Comparison of ENCODE assay signal across 9 cellular contexts in the genomic region with DNA sequence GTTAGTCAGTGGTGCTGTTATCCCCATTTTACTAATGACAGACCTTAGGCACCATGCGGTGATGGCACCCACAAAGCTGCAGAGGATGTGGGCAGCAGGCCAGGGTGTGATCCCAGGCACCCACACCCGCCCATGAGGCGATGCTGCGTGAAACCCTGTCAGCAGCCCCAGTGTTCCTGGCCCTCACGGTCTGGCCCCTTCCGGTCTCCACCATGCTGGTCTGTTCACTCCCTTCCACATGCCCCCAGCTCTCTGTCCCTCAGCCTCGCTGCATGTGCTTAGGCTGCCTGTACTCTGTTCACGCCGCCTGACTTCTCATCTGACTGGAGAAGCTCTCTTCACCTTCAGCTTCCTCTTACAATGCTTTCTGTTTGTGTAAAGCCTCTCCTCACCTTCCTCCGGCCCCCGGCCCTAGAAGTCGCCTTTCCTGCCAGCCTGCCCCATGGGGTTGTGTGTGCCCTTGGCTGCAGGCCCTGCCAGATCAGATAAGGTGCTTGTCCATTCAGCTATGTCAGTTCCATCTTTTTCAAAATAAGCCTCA. TPM values are rescaled to one million over a fixed set of nuclear protein-coding genes. Genes with fewer than 3 reads are reported as not detected.
DNase-seq lines count a peak whose midpoint lies in the region; ATAC-seq, FAIRE-seq and TF ChIP-seq lines count a peak whose summit lies in the region.
"Had no signal": no experiment of that assay in that cellular context is flagged by ENCODE, and none has a peak within 500 bp of the region (broad histone marks: within the 10 kb centered on the region; RNA-seq: fewer than 3 reads in every experiment).

No MANE protein-coding gene starts in this region.

- DNase-seq in GM10248 (ENCODE audit: extremely low spot score) (peak; percentile 63), pons (ENCODE audit: low spot score) (peak; percentile 38), ACHN (no peak), midbrain (lab: John Stamatoyannopoulos, UW) (no peak), HTR-8/SVneo (ENCODE audit: insufficient read length, low spot score) (no peak)
- DNase-seq in activated T-helper 1 cell treated with anti-CD3 and anti-CD28 coated beads, Interleukin-12 subunit alpha, Interleukin-12 subunit beta, Interleukin-2, Interleukin-4 antibody, amounts not matched to agents 30 ng/mL and 10 ng/mL and 1 ng/mL, durations not matched to agents 14 hours and 24 hours and 36 hours (ENCODE audit: low spot score): peak; percentile 68

- POLR2A ChIA-PET in GM10248 (lab: Yijun Ruan, JAX): interaction anchor here (0.9 to 1.4 kb wide), 3 partner anchors 9 to 52 kb away, joined by 3 to 6 read pairs (median 3); no protein-coding TSS in a partner anchor

- no peak for FAIRE-seq in HTR-8/SVneo (lab: Jason Lieb, UNC)
- FAIRE-seq: G401.6 had no signal

- peak; percentile 59 for ATAC-seq in HG03432 (IDR thresholded peaks at IDR 0.05; ENCODE audit: unreplicated experiment)
- no peak for ATAC-seq in HG02970 (IDR thresholded peaks at IDR 0.05; ENCODE audit: low FRiP score, unreplicated experiment)

- peak overlapping the region; percentile 96 for H3K27ac Mint-ChIP-seq in activated T-helper 1 cell treated with anti-CD3 and anti-CD28 coated beads, Interleukin-12 subunit alpha, Interleukin-12 subunit beta, Interleukin-2, Interleukin-4 antibody, amounts not matched to agents 30 ng/mL and 10 ng/mL and 1 ng/mL, durations not matched to agents 14 hours and 24 hours and 36 hours

- H3K4me1 Mint-ChIP-seq in activated T-helper 1 cell treated with anti-CD3 and anti-CD28 coated beads, Interleukin-12 subunit alpha, Interleukin-12 subunit beta, Interleukin-2, Interleukin-4 antibody, amounts not matched to agents 30 ng/mL and 10 ng/mL and 1 ng/mL, durations not matched to agents 14 hours and 24 hours and 36 hours (ENCODE audit: low read depth): peaks cover 64% of the 10 kb centered on the region

- peak overlapping the region; percentile 80 for H3K4me3 Mint-ChIP-seq in activated T-helper 1 cell treated with anti-CD3 and anti-CD28 coated beads, Interleukin-12 subunit alpha, Interleukin-12 subunit beta, Interleukin-2, Interleukin-4 antibody, amounts not matched to agents 30 ng/mL and 10 ng/mL and 1 ng/mL, durations not matched to agents 14 hours and 24 hours and 36 hours

- no peaks in the 10 kb centered on the region for H3K27me3 Mint-ChIP-seq in activated T-helper 1 cell treated with anti-CD3 and anti-CD28 coated beads, Interleukin-12 subunit alpha, Interleukin-12 subunit beta, Interleukin-2, Interleukin-4 antibody, amounts not matched to agents 30 ng/mL and 10 ng/mL and 1 ng/mL, durations not matched to agents 14 hours and 24 hours and 36 hours (ENCODE audit: insufficient read depth)

- intact Hi-C loops in activated T-helper 1 cell treated with anti-CD3 and anti-CD28 coated beads, Interleukin-12 subunit alpha, Interleukin-12 subunit beta, Interleukin-2, Interleukin-4 antibody, amounts not matched to agents 30 ng/mL and 10 ng/mL and 1 ng/mL, durations not matched to agents 14 hours and 24 hours and 36 hours (cut with micrococcal nuclease): loop anchor here (1.0 kb wide), 3 partner anchors 11 to 19 kb away; a partner anchor contains a TSS

- H3K9me3 Mint-ChIP-seq in activated T-helper 1 cell treated with anti-CD3 and anti-CD28 coated beads, Interleukin-12 subunit alpha, Interleukin-12 subunit beta, Interleukin-2, Interleukin-4 antibody, amounts not matched to agents 30 ng/mL and 10 ng/mL and 1 ng/mL, durations not matched to agents 14 hours and 24 hours and 36 hours: no peaks in the 10 kb centered on the region

- in situ Hi-C loops in ACHN (cut with HindIII; ENCODE audit: low pct_ligation_motif_present, low pct_unique_long_range_greater_than_20kb, low sequenced_read_pairs): no loop called here

- H3K36me3 Mint-ChIP-seq in activated T-helper 1 cell treated with anti-CD3 and anti-CD28 coated beads, Interleukin-12 subunit alpha, Interleukin-12 subunit beta, Interleukin-2, Interleukin-4 antibody, amounts not matched to agents 30 ng/mL and 10 ng/mL and 1 ng/mL, durations not matched to agents 14 hours and 24 hours and 36 hours (ENCODE audit: low read depth): peaks cover 44% of the 10 kb centered on the region

- TF ChIP-seq CTCF in GM10248 (IDR thresholded peaks at IDR 0.05; ENCODE audit: control extremely low read depth, extremely low read depth, low read depth, missing control alignments): no peak

- CTCF ChIA-PET in GM10248 (lab: Yijun Ruan, JAX): interaction anchor here (1.2 to 4.5 kb wide), 4 partner anchors 10 to 35 kb away, joined by 3 to 34 read pairs (median 11); no protein-coding TSS in a partner anchor

RNA-seq across cellular contexts. Expression of a gene that starts 17.6 kb away (rescaled TPM):
- 55.2 and 59.9 TPM in 2 replicates for total RNA-seq in activated T-helper 1 cell treated with anti-CD3 and anti-CD28 coated beads, Interleukin-12 subunit alpha, Interleukin-12 subunit beta, Interleukin-2, Interleukin-4 antibody, amounts not matched to agents 30 ng/mL and 10 ng/mL and 1 ng/mL, durations not matched to agents 14 hours and 24 hours and 36 hours

RNA-seq across cellular contexts. Expression of a gene that starts 19.6 kb away (rescaled TPM):
- total RNA-seq in activated T-helper 1 cell treated with anti-CD3 and anti-CD28 coated beads, Interleukin-12 subunit alpha, Interleukin-12 subunit beta, Interleukin-2, Interleukin-4 antibody, amounts not matched to agents 30 ng/mL and 10 ng/mL and 1 ng/mL, durations not matched to agents 14 hours and 24 hours and 36 hours: 25.7 and 28.3 TPM in 2 replicates

RNA-seq across cellular contexts. Expression of a gene that starts 48.9 kb away (rescaled TPM):
- total RNA-seq in activated T-helper 1 cell treated with anti-CD3 and anti-CD28 coated beads, Interleukin-12 subunit alpha, Interleukin-12 subunit beta, Interleukin-2, Interleukin-4 antibody, amounts not matched to agents 30 ng/mL and 10 ng/mL and 1 ng/mL, durations not matched to agents 14 hours and 24 hours and 36 hours: 10.7 and 11.2 TPM in 2 replicates

RNA-seq across cellular contexts. Expression of a gene that starts 49.0 kb away (rescaled TPM):
- 32.9 and 36.3 TPM in 2 replicates for total RNA-seq in activated T-helper 1 cell treated with anti-CD3 and anti-CD28 coated beads, Interleukin-12 subunit alpha, Interleukin-12 subunit beta, Interleukin-2, Interleukin-4 antibody, amounts not matched to agents 30 ng/mL and 10 ng/mL and 1 ng/mL, durations not matched to agents 14 hours and 24 hours and 36 hours

RNA-seq across cellular contexts. Expression of a gene that starts 59.5 kb away (rescaled TPM):
- total RNA-seq in activated T-helper 1 cell treated with anti-CD3 and anti-CD28 coated beads, Interleukin-12 subunit alpha, Interleukin-12 subunit beta, Interleukin-2, Interleukin-4 antibody, amounts not matched to agents 30 ng/mL and 10 ng/mL and 1 ng/mL, durations not matched to agents 14 hours and 24 hours and 36 hours: not detected in 2 replicates

Comparison
In these comparisons a context has a peak if more than half of its experiments do, and no peak if none do; other contexts are left out.
1. DNase-seq: peak in GM10248 (single experiment), activated T-helper 1 cell treated with anti-CD3 and anti-CD28 coated beads, Interleukin-12 subunit alpha, Interleukin-12 subunit beta, Interleukin-2, Interleukin-4 antibody, amounts not matched to agents 30 ng/mL and 10 ng/mL and 1 ng/mL, durations not matched to agents 14 hours and 24 hours and 36 hours (single experiment) and pons (single experiment); none in ACHN (single experiment), midbrain (single experiment) and HTR-8/SVneo (single experiment).